ENCODE assay signal across 8 cellular contexts in genomic region chr16:21517263-21517662, GRCh38.
DNase-seq lines count a peak whose midpoint lies in the region; ATAC-seq, FAIRE-seq and TF ChIP-seq lines count a peak whose summit lies in the region.
"Not testable (repeated sequence)": the region's sequence is repeated elsewhere in the genome, so short reads cannot be mapped to it uniquely, and the experiment has no call there.

No MANE protein-coding gene starts in this region.

- TF ChIP-seq EP300 in GM12878 (IDR thresholded peaks at IDR 0.05; ENCODE audit: borderline replicate concordance in 1 of 2, control insufficient read depth in 1 of 2, low read depth in 2 of 2, low read length in 2 of 2); sigmoid colon (IDR thresholded peaks at IDR 0.05): not testable (repeated sequence)

- intact Hi-C loops in GM12878 (cut with micrococcal nuclease; ENCODE audit: unreplicated experiment); left ventricle myocardium superior (cut with micrococcal nuclease): not testable (repeated sequence)
- intact Hi-C loops in sigmoid colon (cut with DNase I): loop anchor here (10.0 kb wide), 1 partner anchor 698 kb away; no protein-coding TSS in a partner anchor

- 0% methylated on average over 10 of the region's 10 CpGs for WGBS in GM12878 (ENCODE audit: insufficient coverage, insufficient replicate concordance, low lambda C conversion rate, missing lambda C conversion rate)
- 63 to 64% methylated on average over 10 of the region's 10 CpGs for WGBS in sigmoid colon, 2 donors

- not testable (repeated sequence) for H3K27me3 ChIP-seq in MG63; GM12878 (replicated peaks in 1 of 2; ENCODE audit: control insufficient read depth in 2 of 2, insufficient read depth in 2 of 2, low read length in 1 of 2); sigmoid colon

- TF ChIP-seq POLR2A in GM12878 (IDR thresholded peaks at IDR 0.05; ENCODE audit: low read depth, low read length); sigmoid colon (IDR thresholded peaks at IDR 0.05): not testable (repeated sequence)

- DNase-seq in AG04449 (ENCODE audit: low read depth, low spot score); HFF-Myc (ENCODE audit: extremely low read depth, low read depth); MG63; sigmoid colon: not testable (repeated sequence)
- DNase-seq in GM12878 (ENCODE audit: low read depth, low spot score): peak; percentile 55
- DNase-seq in left ventricle myocardium superior: peak; percentile 10

- POLR2A ChIA-PET in AG04449 (lab: Yijun Ruan, JAX); GM12878 (lab: Charles Lee): not testable (repeated sequence)

- ATAC-seq in GM18517 (IDR thresholded peaks at IDR 0.05; ENCODE audit: unreplicated experiment) (peak; percentile 32), GM12878 (peak; percentile 11)
- not testable (repeated sequence) for ATAC-seq in left ventricle myocardium superior

- peaks cover 62% of the 10 kb centered on the region for H3K79me2 ChIP-seq in GM12878 (ENCODE audit: control insufficient read depth, insufficient read depth, low read length)

- TF ChIP-seq RAD21 in GM12878 (IDR thresholded peaks at IDR 0.05; ENCODE audit: insufficient read depth, low read depth, low read length): not testable (repeated sequence)

- SMC1A ChIA-PET in GM12878 (lab: Charles Lee; ENCODE audit: uncharacterized antibody, unreplicated experiment): interaction anchor here (1.4 kb wide), 1 partner anchor 128 kb away, joined by 4 read pairs; no protein-coding TSS in a partner anchor

- H3K4me3 ChIP-seq in AG04449 (ENCODE audit: low read depth, low read length) (peak overlapping the region; percentile 29; the same call in 1 of the 2 replicates), HFF-Myc (replicated peaks; ENCODE audit: low read depth, low read length) (peak overlapping the region; percentile 35), MG63 (peak overlapping the region; percentile 32), GM12878 (peak overlapping the region; percentile 62), sigmoid colon (peak overlapping the region; percentile 5 to 28 (median 14))

- FAIRE-seq in GM12878 (lab: Jason Lieb, UNC): not testable (repeated sequence)

- H3K4me2 ChIP-seq in GM12878 (ENCODE audit: control insufficient read depth, insufficient read depth): peak overlapping the region; percentile 55; the same call in 1 of the 2 replicates

- peak overlapping the region; percentile 72 for H3K27ac ChIP-seq in VCaP
- peak overlapping the region; percentile 62 for H3K27ac ChIP-seq in GM12878 (ENCODE audit: control insufficient read depth, insufficient read depth)
- peak overlapping the region; percentile 83 to 96 (median 86) for H3K27ac ChIP-seq in sigmoid colon

- not testable (repeated sequence) for H3K9ac ChIP-seq in GM12878 (ENCODE audit: control insufficient read depth, insufficient read depth, low read length)

- not testable (repeated sequence) for TF ChIP-seq CTCF in AG04449 (IDR thresholded peaks at IDR 0.05; ENCODE audit: insufficient read depth, low read length, missing control alignments); HFF-Myc (IDR thresholded peaks at IDR 0.05; ENCODE audit: low read depth, low read length, missing control alignments); VCaP (conservative IDR thresholded peaks at IDR 0.05); GM12878 (IDR thresholded peaks at IDR 0.05 in 2 of 3, conservative IDR thresholded peaks at IDR 0.05 in 1 of 3; ENCODE audit: control insufficient read depth in 2 of 3, extremely low read depth in 1 of 3, insufficient read depth in 1 of 3, low read depth in 3 of 3, low read length in 3 of 3); sigmoid colon (IDR thresholded peaks at IDR 0.05)

- peaks cover 45% of the 10 kb centered on the region for H3K36me3 ChIP-seq in MG63
- H3K36me3 ChIP-seq in GM12878 (ENCODE audit: control insufficient read depth in 2 of 2, insufficient read depth in 2 of 2, low read length in 1 of 2); sigmoid colon: not testable (repeated sequence)

- not testable (repeated sequence) for H4K20me1 ChIP-seq in GM12878 (ENCODE audit: control insufficient read depth, insufficient read depth)

- H3K4me1 ChIP-seq in GM12878 (ENCODE audit: control insufficient read depth, insufficient read depth, low read length): peaks cover 19% of the 10 kb centered on the region
- H3K4me1 ChIP-seq in sigmoid colon: peaks cover 2 to 72% (median 60%) of the 10 kb centered on the region in 4 donors

- H2AFZ ChIP-seq in GM12878 (ENCODE audit: control insufficient read depth, low read depth, low read length): not testable (repeated sequence)

- not testable (repeated sequence) for BruUV-seq in GM12878 (replicated peaks; lab: Mats Ljungman, UMichigan)

- CTCF ChIA-PET in AG04449 (lab: Yijun Ruan, JAX); GM12878 (lab: Yijun Ruan, JAX): not testable (repeated sequence)

- RAD21 ChIA-PET in GM12878 (lab: Charles Lee; ENCODE audit: unreplicated experiment): interaction anchor here (0.9 kb wide), 1 partner anchor 214 kb away, joined by 3 read pairs; no protein-coding TSS in a partner anchor

- H3K9me3 ChIP-seq in MG63; GM12878 (replicated peaks; ENCODE audit: control insufficient read depth, insufficient read depth, low read length); sigmoid colon: not testable (repeated sequence)

- in situ Hi-C loops in GM12878 (cut with MboI): not testable (repeated sequence)

TF ChIP-seq in GM12878, 131 proteins besides CTCF, POLR2A, EP300 and RAD21 (continues in another document):
- TF ChIP-seq RB1 (IDR thresholded peaks at IDR 0.05; ENCODE audit: borderline replicate concordance) (peak; percentile 64; the same call in 1 of the 2 replicates), NBN (IDR thresholded peaks at IDR 0.05) (peak; percentile 95), TCF12 (IDR thresholded peaks at IDR 0.05; ENCODE audit: low read depth, low read length) (peak; percentile 72), EED (IDR thresholded peaks at IDR 0.05; ENCODE audit: low read depth) (peak; percentile 47; the same call in 1 of the 2 replicates), SMAD1 (IDR thresholded peaks at IDR 0.05; ENCODE audit: low read depth, partially characterized antibody) (peak; percentile 52), IRF5 (IDR thresholded peaks at IDR 0.05; ENCODE audit: borderline replicate concordance) (0 out of 2 replicates have a peak, but pooled peaks have one; percentile 13), HDGF (IDR thresholded peaks at IDR 0.05) (peak; percentile 99), PKNOX1 (IDR thresholded peaks at IDR 0.05) (peak; percentile 16; the same call in 1 of the 2 replicates), PAX5 (IDR thresholded peaks at IDR 0.05; ENCODE audit: borderline replicate concordance, low read depth, low read length) (peak; percentile 96), RELB (IDR thresholded peaks at IDR 0.05; ENCODE audit: low read depth) (peak; percentile 91), RELA (IDR thresholded peaks at IDR 0.05; ENCODE audit: borderline replicate concordance, partially characterized antibody) (peak; percentile 68), TCF3 (IDR thresholded peaks at IDR 0.05; ENCODE audit: borderline replicate concordance, insufficient read depth, low read depth, low read length) (peak; percentile 60; the same call in 1 of the 2 replicates), ATF7 (IDR thresholded peaks at IDR 0.05; ENCODE audit: low read depth) (peak; percentile 60)
